Comparison of ENCODE assay signal across 9 cellular contexts in genomic region chr6:44298055-44298803, GRCh38. TPM values are rescaled to one million over a fixed set of nuclear protein-coding genes. Genes with fewer than 3 reads are reported as not detected.
DNase-seq lines count a peak whose midpoint lies in the region; ATAC-seq, FAIRE-seq and TF ChIP-seq lines count a peak whose summit lies in the region.
"Had no signal": no experiment of that assay in that cellular context is flagged by ENCODE, and none has a peak within 500 bp of the region (broad histone marks: within the 10 kb centered on the region; RNA-seq: fewer than 3 reads in every experiment).

No MANE protein-coding gene starts in this region.

- H3K4me3 ChIP-seq in Panc1 (ENCODE audit: low read depth in 2 of 2, low read length in 2 of 2), result peak overlapping the region; percentile 42 to 43; a peak in 3 of 4 replicates
- H3K4me3 ChIP-seq in neuronal stem cell (ENCODE audit: low read length in 2 of 2), result peak overlapping the region; percentile 45 to 84

- H3K27ac ChIP-seq in Panc1 (ENCODE audit: low read length) (no peak overlapping the region), neuronal stem cell (replicated peaks; ENCODE audit: low read length) (no peak overlapping the region)

- H2AFZ ChIP-seq in neuronal stem cell (ENCODE audit: low read length), result peak overlapping the region; percentile 86

- H3K4ac ChIP-seq in neuronal stem cell (ENCODE audit: low read length), result no peak overlapping the region

- in situ Hi-C loops in Panc1 (cut with HindIII; ENCODE audit: low pct_unique_long_range_greater_than_20kb, low sequenced_read_pairs), result no loop called here

- peaks cover 4% of the 10 kb centered on the region for H3K79me1 ChIP-seq in neuronal stem cell (ENCODE audit: low read depth, low read length)

- H2BK5ac ChIP-seq in neuronal stem cell (ENCODE audit: low read length), result no peak overlapping the region

- no peak overlapping the region for H2BK12ac ChIP-seq in neuronal stem cell (ENCODE audit: low read length)

- no peak overlapping the region for H4K8ac ChIP-seq in neuronal stem cell (ENCODE audit: low read depth, low read length)

- no peak overlapping the region for H3K14ac ChIP-seq in neuronal stem cell (ENCODE audit: low read length)

- FAIRE-seq in frontal cortex (lab: Jason Lieb, UNC), result no peak

- CTCF ChIA-PET in Panc1 (lab: Charles Lee), result interaction anchor here (0.5 to 1.1 kb wide), 2 partner anchors 30 to 1792 kb away, joined by 4 read pairs; no protein-coding TSS in a partner anchor

- H3K4me1 Mint-ChIP-seq in endothelial cell (ENCODE audit: unreplicated experiment), result peaks cover 3% of the 10 kb centered on the region

- no peaks in the 10 kb centered on the region for H3K9me3 Mint-ChIP-seq in endothelial cell (ENCODE audit: unreplicated experiment)
- H3K9me3 Mint-ChIP-seq: dendritic cell treated with granulocyte-macrophage colony-stimulating factor and Interleukin-4, amounts not matched to agents 40 ng/mL and 50 ng/mL, for 4 days had no signal

- peak overlapping the region; percentile 25 for H3K4me3 Mint-ChIP-seq in endothelial cell (ENCODE audit: unreplicated experiment)

- H3K27me3 ChIP-seq in Panc1 (ENCODE audit: control insufficient read depth, insufficient read depth, low read length) (peaks cover 15% of the 10 kb centered on the region), neuronal stem cell (ENCODE audit: control insufficient read depth in 3 of 3, insufficient read depth in 3 of 3, low read depth in 1 of 3, low read length in 3 of 3) (peaks cover 0 to 17% (median 0%) of the 10 kb centered on the region in 3 experiments)

- peak overlapping the region; percentile 94 for H3K18ac ChIP-seq in neuronal stem cell (ENCODE audit: low read length)

- intact Hi-C loops in Panc1 (cut with micrococcal nuclease; ENCODE audit: unreplicated experiment), result no loop called here

- H3K27ac Mint-ChIP-seq in endothelial cell (ENCODE audit: unreplicated experiment), result no peak overlapping the region
- H3K27ac Mint-ChIP-seq: dendritic cell treated with granulocyte-macrophage colony-stimulating factor and Interleukin-4, amounts not matched to agents 40 ng/mL and 50 ng/mL, for 4 days had no signal

- peaks cover 15% of the 10 kb centered on the region for H3K27me3 Mint-ChIP-seq in endothelial cell (ENCODE audit: unreplicated experiment)

- no peak overlapping the region for H2BK15ac ChIP-seq in neuronal stem cell (ENCODE audit: low read length)

- WGBS in neuronal stem cell (ENCODE audit: extremely low coverage in 2 of 2, insufficient read length in 2 of 2, insufficient replicate concordance in 1 of 2), 2 donors, result no CpG with 5 or more reads among the region's 20 CpGs

- H3K36me3 ChIP-seq in Panc1 (ENCODE audit: control insufficient read depth, insufficient read depth, low read length), result no peaks in the 10 kb centered on the region
- H3K36me3 ChIP-seq in neuronal stem cell (replicated peaks in 1 of 2; ENCODE audit: control insufficient read depth in 2 of 2, insufficient read depth in 2 of 2, low read length in 2 of 2), result peaks cover 31 to 45% of the 10 kb centered on the region in 2 donors

- peaks cover 12% of the 10 kb centered on the region for H3K36me3 Mint-ChIP-seq in endothelial cell (ENCODE audit: low read depth, unreplicated experiment)

- H3K4me1 ChIP-seq in Panc1 (ENCODE audit: control insufficient read depth, insufficient read depth, low read length), result peaks cover 8% of the 10 kb centered on the region; the same call in 1 of the 2 replicates
- H3K4me1 ChIP-seq in neuronal stem cell (ENCODE audit: control insufficient read depth in 2 of 2, insufficient read depth in 1 of 2, low read depth in 1 of 2, low read length in 2 of 2), result peaks cover 3 to 9% of the 10 kb centered on the region in 2 donors

- peak overlapping the region; percentile 97 for H3K4me2 ChIP-seq in neuronal stem cell (ENCODE audit: insufficient read depth, low read length, poor library complexity, severe bottlenecking)

- no peak for TF ChIP-seq CTCF in Panc1 (IDR thresholded peaks at IDR 0.05)
- no peak for TF ChIP-seq CTCF in endothelial cell (IDR thresholded peaks at IDR 0.05; ENCODE audit: unreplicated experiment)

- H2BK120ac ChIP-seq in neuronal stem cell (ENCODE audit: low read depth, low read length), result no peak overlapping the region

- peak overlapping the region; percentile 90 for H3K23ac ChIP-seq in neuronal stem cell (ENCODE audit: low read depth, low read length, poor library complexity)

- peak overlapping the region; percentile 99 for H3K9ac ChIP-seq in neuronal stem cell (ENCODE audit: low read depth, low read length, poor library complexity)

- peak; percentile 49 for ATAC-seq in Panc1

- POLR2A ChIA-PET in Panc1 (lab: Charles Lee), result no interaction called here

- H3K9me3 ChIP-seq in Panc1 (ENCODE audit: control insufficient read depth, insufficient read depth, low read depth, low read length), result no peaks in the 10 kb centered on the region
- H3K9me3 ChIP-seq in neuronal stem cell (replicated peaks in 1 of 2; ENCODE audit: control insufficient read depth in 2 of 2, insufficient read depth in 1 of 2, low read depth in 1 of 2, low read length in 2 of 2), result no peaks in the 10 kb centered on the region

- no TSS peak for BruUV-seq in Panc1 (replicated peaks; lab: Mats Ljungman, UMichigan)

- DNase-seq in GM03348 (ENCODE audit: low spot score), result peak; percentile 24
- no peak for DNase-seq in Panc1 (ENCODE audit: low read depth, low spot score)
- no peak for DNase-seq in endothelial cell (ENCODE audit: low spot score)
- DNase-seq in neuronal stem cell (ENCODE audit: low spot score), result no peak
- no peak for DNase-seq in NCI-H2107 (lab: John Stamatoyannopoulos, UW)
- no peak for DNase-seq in frontal cortex (ENCODE audit: low spot score in 2 of 2)
- no peak for DNase-seq in NCI-H774 (lab: John Stamatoyannopoulos, UW)
- DNase-seq in activated gamma-delta T cell treated with Interleukin-2 at 50 U/mL for 16 hours, result no peak

- no peak overlapping the region for H4K91ac ChIP-seq in neuronal stem cell (ENCODE audit: low read depth, low read length, poor library complexity)

- peak overlapping the region; percentile 20 for H2AK5ac ChIP-seq in neuronal stem cell (ENCODE audit: low read depth, low read length)

RNA-seq across cellular contexts. Expression of gene AARS2, which starts 14.9 kb away (rescaled TPM):
- 13.1 TPM for total RNA-seq in Panc1 (2021; ENCODE audit: unreplicated experiment)
- 11.7 TPM for polyA plus RNA-seq in Panc1 (2012; ENCODE audit: insufficient read length)
- total RNA-seq in endothelial cell (ENCODE audit: unreplicated experiment), result 16.0 TPM
- 6.0 TPM for polyA plus RNA-seq in neuronal stem cell (2013, experiment 1 of 2)
- polyA plus RNA-seq in neuronal stem cell (2013, experiment 2 of 2), result 6.0 TPM
- total RNA-seq in frontal cortex, result 12.2 TPM

RNA-seq across cellular contexts. Expression of gene TMEM151B, which starts 28.0 kb away (rescaled TPM):
- total RNA-seq in Panc1 (2021; ENCODE audit: unreplicated experiment) (0.18 TPM), endothelial cell (ENCODE audit: unreplicated experiment) (0.28 TPM), frontal cortex (45.7 TPM)
- 1.1 TPM for polyA plus RNA-seq in Panc1 (2012; ENCODE audit: insufficient read length)
- polyA plus RNA-seq in neuronal stem cell (2013, experiment 1 of 2), result 3.9 TPM
- 3.6 TPM for polyA plus RNA-seq in neuronal stem cell (2013, experiment 2 of 2)

RNA-seq across cellular contexts. Expression of gene NFKBIE, which starts 32.9 kb away (rescaled TPM):
- total RNA-seq in Panc1 (2021; ENCODE audit: unreplicated experiment) (24.9 TPM), endothelial cell (ENCODE audit: unreplicated experiment) (16.7 TPM), frontal cortex (8.2 TPM)
- polyA plus RNA-seq in Panc1 (2012; ENCODE audit: insufficient read length), result 35.8 TPM
- polyA plus RNA-seq in neuronal stem cell (2013, experiment 1 of 2), result 9.5 TPM
- polyA plus RNA-seq in neuronal stem cell (2013, experiment 2 of 2), result 9.0 TPM

RNA-seq across cellular contexts. Expression of gene SLC35B2, which starts 40.9 kb away (rescaled TPM):
- total RNA-seq in Panc1 (2021; ENCODE audit: unreplicated experiment), result 105 TPM
- polyA plus RNA-seq in Panc1 (2012; ENCODE audit: insufficient read length), result 114 TPM
- total RNA-seq in endothelial cell (ENCODE audit: unreplicated experiment), result 31.8 TPM
- polyA plus RNA-seq in neuronal stem cell (2013, experiment 1 of 2), result 42.4 TPM
- polyA plus RNA-seq in neuronal stem cell (2013, experiment 2 of 2), result 41.6 TPM
- 32.2 TPM for total RNA-seq in frontal cortex

RNA-seq across cellular contexts. Expression of gene SPATS1, which starts 44.2 kb away (rescaled TPM):
- not detected for total RNA-seq in Panc1 (2021; ENCODE audit: unreplicated experiment)
- not detected for polyA plus RNA-seq in Panc1 (2012; ENCODE audit: insufficient read length)
- total RNA-seq in endothelial cell (ENCODE audit: unreplicated experiment), result not detected
- polyA plus RNA-seq in neuronal stem cell (2013, experiment 1 of 2), result not detected
- not detected for polyA plus RNA-seq in neuronal stem cell (2013, experiment 2 of 2)
- total RNA-seq in frontal cortex, result 0.41 TPM

Comparison
In these comparisons a context has a peak if more than half of its experiments do, and no peak if none do; other contexts are left out.
1. RNA of gene TMEM151B, which starts 28.0 kb away (total RNA-seq): 45.7 TPM in frontal cortex (single experiment); 0.28 TPM in endothelial cell (single experiment) and 0.18 TPM in Panc1 (single experiment); every median in the first group is over 10 times any median in the second.